Comparison of ENCODE assay signal across 1 cellular context in the genomic region with DNA sequence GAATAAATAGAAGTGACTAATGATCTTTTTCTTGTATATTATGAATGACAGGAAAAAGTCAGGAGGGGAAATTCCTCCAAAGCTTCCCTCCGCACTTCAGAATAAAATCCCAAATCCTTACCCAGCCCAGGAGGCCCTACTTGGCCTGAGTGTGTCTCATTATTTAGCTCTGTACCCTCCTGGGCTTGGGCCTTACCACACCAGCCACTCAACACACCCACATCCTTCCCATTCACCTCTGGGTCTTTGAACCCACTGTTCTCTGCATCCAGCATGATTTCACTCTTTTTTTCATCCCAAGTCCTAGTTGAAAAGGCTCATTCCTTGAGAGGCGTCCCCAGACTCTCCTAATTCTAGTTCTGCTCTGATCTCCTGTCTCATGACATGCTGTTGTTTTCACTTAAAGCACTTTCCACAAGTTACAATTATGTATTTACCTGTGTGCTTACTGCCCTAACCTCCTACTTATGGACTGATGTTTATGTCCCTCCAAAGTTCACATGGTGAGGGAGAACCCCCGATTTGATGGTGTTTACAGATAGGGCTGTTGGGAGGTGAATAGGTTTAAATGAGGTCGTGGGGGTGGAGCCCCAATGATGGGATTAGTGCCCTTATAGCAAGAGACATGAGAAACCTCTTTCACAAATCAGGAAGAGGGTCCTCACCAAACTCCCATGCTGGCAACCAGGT.
TF ChIP-seq lines count a peak whose summit lies in the region.

No MANE protein-coding gene starts in this region.

TF ChIP-seq in HepG2, 621 proteins besides CTCF, POLR2A, EP300 and RAD21:
- TF ChIP-seq CAMTA2 (CRISPR knock-in tag; IDR thresholded peaks at IDR 0.05; ENCODE audit: borderline replicate concordance) (no peak), ZNF264 (CRISPR knock-in tag; IDR thresholded peaks at IDR 0.05) (peak; percentile 96), ZNF629 (CRISPR knock-in tag; conservative IDR thresholded peaks at IDR 0.05) (no peak), FOXO1 (CRISPR knock-in tag; IDR thresholded peaks at IDR 0.05) (no peak), ZNF17 (CRISPR knock-in tag; IDR thresholded peaks at IDR 0.05) (no peak), IRF2 (CRISPR knock-in tag; IDR thresholded peaks at IDR 0.05) (no peak), RFXANK (CRISPR knock-in tag; IDR thresholded peaks at IDR 0.05) (no peak)
- TF ChIP-seq, protein P1, sequence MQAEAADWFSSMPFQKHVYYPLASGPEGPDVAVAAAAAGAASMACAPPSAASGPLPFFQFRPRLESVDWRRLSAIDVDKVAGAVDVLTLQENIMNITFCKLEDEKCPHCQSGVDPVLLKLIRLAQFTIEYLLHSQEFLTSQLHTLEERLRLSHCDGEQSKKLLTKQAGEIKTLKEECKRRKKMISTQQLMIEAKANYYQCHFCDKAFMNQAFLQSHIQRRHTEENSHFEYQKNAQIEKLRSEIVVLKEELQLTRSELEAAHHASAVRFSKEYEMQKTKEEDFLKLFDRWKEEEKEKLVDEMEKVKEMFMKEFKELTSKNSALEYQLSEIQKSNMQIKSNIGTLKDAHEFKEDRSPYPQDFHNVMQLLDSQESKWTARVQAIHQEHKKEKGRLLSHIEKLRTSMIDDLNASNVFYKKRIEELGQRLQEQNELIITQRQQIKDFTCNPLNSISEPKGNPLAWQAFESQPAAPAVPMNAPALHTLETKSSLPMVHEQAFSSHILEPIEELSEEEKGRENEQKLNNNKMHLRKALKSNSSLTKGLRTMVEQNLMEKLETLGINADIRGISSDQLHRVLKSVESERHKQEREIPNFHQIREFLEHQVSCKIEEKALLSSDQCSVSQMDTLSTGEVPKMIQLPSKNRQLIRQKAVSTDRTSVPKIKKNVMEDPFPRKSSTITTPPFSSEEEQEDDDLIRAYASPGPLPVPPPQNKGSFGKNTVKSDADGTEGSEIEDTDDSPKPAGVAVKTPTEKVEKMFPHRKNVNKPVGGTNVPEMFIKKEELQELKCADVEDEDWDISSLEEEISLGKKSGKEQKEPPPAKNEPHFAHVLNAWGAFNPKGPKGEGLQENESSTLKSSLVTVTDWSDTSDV (CRISPR knock-in tag; IDR thresholded peaks at IDR 0.05): no peak
